Comparison of ENCODE assay signal across 8 cellular contexts in the genomic region with DNA sequence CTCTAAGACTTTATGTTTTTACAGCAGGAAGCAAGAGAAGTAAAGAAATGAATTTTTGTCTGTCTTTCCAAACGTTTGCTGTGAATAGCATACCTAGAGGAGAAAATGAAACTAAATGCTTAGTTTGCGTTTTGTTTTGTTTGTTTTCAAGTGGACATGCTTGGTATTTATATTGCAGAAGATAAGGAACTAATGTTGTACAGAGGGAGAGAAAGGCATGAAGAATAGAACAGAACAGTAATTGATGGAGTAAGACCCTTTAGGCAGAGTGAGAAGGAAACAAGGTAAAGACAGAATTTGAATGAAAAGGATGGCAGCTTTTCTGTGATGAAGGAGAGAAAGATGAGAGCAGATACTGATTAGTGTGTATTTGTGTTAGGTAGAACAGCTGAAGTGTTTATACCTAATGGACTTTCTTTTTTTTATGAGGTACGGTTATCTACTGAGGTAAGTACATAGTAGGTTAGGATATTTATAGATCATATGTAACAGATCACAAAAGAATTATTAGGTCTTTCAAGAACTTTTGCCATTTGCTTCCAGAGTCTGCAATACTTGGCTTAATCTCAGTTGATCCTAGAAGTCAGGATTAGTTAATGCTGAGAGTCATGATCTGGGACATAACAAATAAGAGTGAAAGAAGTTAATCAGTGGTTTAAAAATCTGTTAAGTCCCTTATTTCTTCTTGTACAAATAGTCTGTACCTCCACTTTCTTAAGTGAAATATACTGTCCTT. TPM values are rescaled to one million over a fixed set of nuclear protein-coding genes. Genes with fewer than 3 reads are reported as not detected.
A peak's percentile ranks its signal among the peaks of the same experiment; 100 is the strongest.
DNase-seq lines count a peak whose midpoint lies in the region; TF ChIP-seq lines count a peak whose summit lies in the region.

No MANE protein-coding gene starts in this region.

- H3K4me3 ChIP-seq in sigmoid colon, result peak overlapping the region in 2 of 4 donors; percentile 9 to 20
- no peak overlapping the region for H3K4me3 ChIP-seq in spleen

- TF ChIP-seq CTCF in sigmoid colon (IDR thresholded peaks at IDR 0.05) (peak in 1 of 4 experiments; percentile 22), GM13976 (IDR thresholded peaks at IDR 0.05; ENCODE audit: borderline replicate concordance, control extremely low read depth, extremely low read depth, insufficient read depth, missing control alignments) (no peak), spleen (IDR thresholded peaks at IDR 0.05 in 8 of 11, conservative IDR thresholded peaks at IDR 0.05 in 3 of 11) (peak in 3 of 11 experiments; percentile 18 to 36 (median 30))

- no peaks in the 10 kb centered on the region for H3K27me3 Mint-ChIP-seq in activated T-cell treated with anti-CD3 and anti-CD28 coated beads, Interleukin-2, amount 50 U/mL, for 24 hours

- H3K4me1 Mint-ChIP-seq in activated T-cell treated with anti-CD3 and anti-CD28 coated beads, Interleukin-2, amount 50 U/mL, for 24 hours (ENCODE audit: low read depth), result peaks cover 33% of the 10 kb centered on the region

- H3K27ac ChIP-seq in epithelial cell of prostate, result peak overlapping the region; percentile 8
- peak overlapping the region; percentile 29 to 60 (median 30) for H3K27ac ChIP-seq in sigmoid colon
- no peak overlapping the region for H3K27ac ChIP-seq in spleen

- no peak for TF ChIP-seq POLR2A in sigmoid colon (IDR thresholded peaks at IDR 0.05)
- no peak for TF ChIP-seq POLR2A in spleen (IDR thresholded peaks at IDR 0.05)

- H3K27me3 ChIP-seq in sigmoid colon (no peaks in the 10 kb centered on the region), spleen (replicated peaks in 1 of 7) (no peaks in the 10 kb centered on the region)

- in situ Hi-C loops in GM13976 (cut with MboI; ENCODE audit: low sequenced_read_pairs, unreplicated experiment), result loop anchor here (25.0 kb wide), 1 partner anchor 248 kb away; no protein-coding TSS in a partner anchor

- no peak for DNase-seq in activated T-cell treated with anti-CD3 and anti-CD28 coated beads, Interleukin-2, amount 50 U/mL, for 24 hours
- DNase-seq in activated T-cell treated with anti-CD3 and anti-CD28 coated beads for 4 hours (no peak), LoVo (ENCODE audit: low spot score) (peak; percentile 32), epithelial cell of prostate (ENCODE audit: low read depth, low spot score) (no peak), sigmoid colon (no peak), GM13976 (ENCODE audit: low spot score) (no peak), NCI-H2029 (lab: John Stamatoyannopoulos, UW) (no peak), spleen (no peak)

- H3K9me3 Mint-ChIP-seq in activated T-cell treated with anti-CD3 and anti-CD28 coated beads, Interleukin-2, amount 50 U/mL, for 24 hours, result no peaks in the 10 kb centered on the region

- intact Hi-C loops in sigmoid colon (cut with DNase I), result loop anchor here (5.0 kb wide), 3 partner anchors 73 to 543 kb away; a partner anchor contains a TSS
- intact Hi-C loops in spleen (cut with DNase I; ENCODE audit: low total_unique reads), result loop anchor here (5.0 to 10.0 kb wide), 2 partner anchors 243 to 300 kb away; no protein-coding TSS in a partner anchor

- H3K4me1 ChIP-seq in sigmoid colon (peaks cover 0 to 31% (median 14%) of the 10 kb centered on the region in 4 donors), spleen (peaks cover 0 to 39% (median 24%) of the 10 kb centered on the region in 6 donors)

- no peak for TF ChIP-seq EP300 in sigmoid colon (IDR thresholded peaks at IDR 0.05)

- H3K36me3 ChIP-seq in sigmoid colon, result no peaks in the 10 kb centered on the region
- H3K36me3 ChIP-seq in spleen, result peaks cover 0 to under 1% (median 0%) of the 10 kb centered on the region in 6 donors

- peaks cover 11% of the 10 kb centered on the region for H3K36me3 Mint-ChIP-seq in activated T-cell treated with anti-CD3 and anti-CD28 coated beads, Interleukin-2, amount 50 U/mL, for 24 hours (ENCODE audit: low read depth)

- H3K27ac Mint-ChIP-seq in activated T-cell treated with anti-CD3 and anti-CD28 coated beads, Interleukin-2, amount 50 U/mL, for 24 hours, result peak overlapping the region; percentile 24

- WGBS in sigmoid colon, 2 donors, result 2 to 11% methylated on average over 3 of the region's 3 CpGs
- 14 to 22% (median 20%) methylated on average over 3 of the region's 3 CpGs for WGBS in spleen, 5 donors

- H3K9me3 ChIP-seq in sigmoid colon (no peaks in the 10 kb centered on the region), spleen (no peaks in the 10 kb centered on the region)

- H3K4me3 Mint-ChIP-seq in activated T-cell treated with anti-CD3 and anti-CD28 coated beads, Interleukin-2, amount 50 U/mL, for 24 hours, result peak overlapping the region; percentile 25

RNA-seq across cellular contexts. Expression of a gene that starts 36.9 kb away (rescaled TPM):
- not detected for total RNA-seq in sigmoid colon
- polyA plus RNA-seq in sigmoid colon, result 100 to 1,000 TPM in 2 of 3 donors, 10 to 100 TPM in 1; 22.1 to 167 (median 110) TPM
- under 1 TPM in 1 of 7 donors, not detected in 6; 0.26 TPM for total RNA-seq in spleen
- polyA plus RNA-seq in spleen, result under 1 TPM in 1 of 3 donors, not detected in 2; 0.16 TPM

Comparison
In these comparisons a context has a peak if more than half of its experiments do, and no peak if none do; other contexts are left out.
1. H3K27ac ChIP-seq: peak in epithelial cell of prostate (single experiment) and sigmoid colon (4 of 4); none in spleen (0 of 8).